8 cellular contexts compared by ENCODE assay signal in the genomic region with DNA sequence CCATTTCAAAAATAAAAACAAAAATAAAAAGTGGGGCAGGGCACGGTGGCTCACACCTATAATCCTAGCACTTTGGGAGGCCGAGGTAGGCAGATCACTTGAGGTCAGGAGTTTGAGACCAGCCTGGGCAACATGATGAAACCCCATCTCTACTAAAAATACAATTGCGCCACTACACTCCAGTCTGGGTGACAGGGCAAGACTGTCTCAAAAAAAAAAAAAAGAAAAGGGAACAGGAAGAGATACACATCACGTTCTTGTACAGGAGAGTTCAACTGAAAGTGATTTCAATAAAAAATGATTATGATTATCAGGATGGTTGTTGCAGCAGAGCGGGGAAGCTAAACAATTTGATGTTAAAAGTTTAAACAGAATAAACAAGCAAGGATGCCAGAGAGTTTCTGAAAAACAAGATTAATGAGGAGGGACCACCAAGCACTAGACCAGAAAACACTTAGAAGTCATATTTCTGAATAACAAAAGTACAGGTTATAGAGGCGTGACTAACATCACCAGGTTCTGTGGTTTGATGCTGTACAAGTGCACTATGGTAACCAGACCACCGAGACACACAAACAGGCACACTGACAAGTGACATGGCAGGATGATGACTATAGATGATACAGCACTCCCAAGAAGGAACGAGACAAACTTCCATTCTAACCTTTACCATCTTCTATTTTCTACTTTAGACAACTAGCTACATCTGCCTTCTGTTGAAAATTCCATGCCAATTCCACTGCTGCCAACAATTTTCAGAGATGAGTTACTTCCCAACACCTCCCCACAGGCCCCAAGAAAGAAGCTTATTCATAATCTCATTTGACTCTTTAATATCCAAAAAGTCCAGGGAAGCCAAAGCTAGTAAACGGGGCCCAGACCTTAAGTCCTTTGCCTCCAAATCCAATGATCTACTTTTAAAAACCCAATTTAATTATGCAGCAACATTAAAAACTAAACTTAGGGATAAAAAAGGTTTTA. TPM values are rescaled to one million over a fixed set of nuclear protein-coding genes. Genes with fewer than 3 reads are reported as not detected.
DNase-seq lines count a peak whose midpoint lies in the region; ATAC-seq and TF ChIP-seq lines count a peak whose summit lies in the region.

No MANE protein-coding gene starts in this region.

- peak; percentile 84 to 91 for DNase-seq in Kasumi-1 (lab: John Stamatoyannopoulos, UW)
- DNase-seq in activated naive CD8-positive, alpha-beta T cell treated with anti-CD3 and anti-CD28 coated beads, Interleukin-2, amount 10 ng/mL, durations not matched to agents 7 days and 5 days = no peak
- DNase-seq in psoas muscle = no peak
- no peak for DNase-seq in DMS79 (lab: John Stamatoyannopoulos, UW)
- no peak for DNase-seq in ascending aorta (ENCODE audit: low spot score in 2 of 2)

- peaks cover 18% of the 10 kb centered on the region for H3K4me1 ChIP-seq in psoas muscle
- H3K4me1 ChIP-seq in ascending aorta = no peaks in the 10 kb centered on the region

- H3K36me3 ChIP-seq in psoas muscle (ENCODE audit: insufficient read depth in 1 of 2, low read depth in 1 of 2) (peaks cover 13 to 89% of the 10 kb centered on the region in 2 donors), ascending aorta (peaks cover 87 to 89% of the 10 kb centered on the region in 2 donors)

- POLR2A ChIA-PET in activated naive CD8-positive, alpha-beta T cell treated with anti-CD3 and anti-CD28 coated beads, Interleukin-2, amount 10 ng/mL, durations not matched to agents 7 days and 5 days (lab: Charles Lee) = interaction anchor here (0.7 to 2.7 kb wide), 2 partner anchors 11 to 1684 kb away, joined by 3 to 15 read pairs; a partner anchor contains a TSS

- H3K27ac ChIP-seq in psoas muscle = peak overlapping the region; percentile 62
- H3K27ac ChIP-seq in ascending aorta = no peak overlapping the region

- H3K9me3 ChIP-seq in psoas muscle (no peaks in the 10 kb centered on the region), ascending aorta (no peaks in the 10 kb centered on the region)

- TF ChIP-seq CTCF in psoas muscle (IDR thresholded peaks at IDR 0.05) = no peak
- no peak for TF ChIP-seq CTCF in ascending aorta (IDR thresholded peaks at IDR 0.05)

- H3K4me3 ChIP-seq in psoas muscle (no peak overlapping the region), ascending aorta (no peak overlapping the region)

- no peaks in the 10 kb centered on the region for H3K27me3 Mint-ChIP-seq in activated naive CD8-positive, alpha-beta T cell treated with anti-CD3 and anti-CD28 coated beads, Interleukin-2, amount 10 ng/mL, durations not matched to agents 7 days and 5 days

- H3K9me3 Mint-ChIP-seq in activated naive CD8-positive, alpha-beta T cell treated with anti-CD3 and anti-CD28 coated beads, Interleukin-2, amount 10 ng/mL, durations not matched to agents 7 days and 5 days = no peaks in the 10 kb centered on the region

- ATAC-seq in GM18868 (IDR thresholded peaks at IDR 0.05; ENCODE audit: unreplicated experiment) (peak; percentile 91), psoas muscle (peak; percentile 63 to 82 (median 68)), GM21528 (IDR thresholded peaks at IDR 0.05; ENCODE audit: low FRiP score, unreplicated experiment) (no peak), HG03439 (IDR thresholded peaks at IDR 0.05; ENCODE audit: unreplicated experiment) (no peak)
- ATAC-seq in activated naive CD8-positive, alpha-beta T cell treated with anti-CD3 and anti-CD28 coated beads, Interleukin-2, amount 10 ng/mL, durations not matched to agents 7 days and 5 days (ENCODE audit: low read depth) = peak; percentile 90

- peaks cover 17% of the 10 kb centered on the region for H3K4me1 Mint-ChIP-seq in activated naive CD8-positive, alpha-beta T cell treated with anti-CD3 and anti-CD28 coated beads, Interleukin-2, amount 10 ng/mL, durations not matched to agents 7 days and 5 days

- H3K36me3 Mint-ChIP-seq in activated naive CD8-positive, alpha-beta T cell treated with anti-CD3 and anti-CD28 coated beads, Interleukin-2, amount 10 ng/mL, durations not matched to agents 7 days and 5 days = peaks cover 37% of the 10 kb centered on the region

- H3K4me3 Mint-ChIP-seq in activated naive CD8-positive, alpha-beta T cell treated with anti-CD3 and anti-CD28 coated beads, Interleukin-2, amount 10 ng/mL, durations not matched to agents 7 days and 5 days = peak overlapping the region; percentile 24

- WGBS in psoas muscle, 3 donors = 38 to 57% (median 41%) methylated on average over 9 of the region's 9 CpGs

- intact Hi-C loops in psoas muscle (cut with DNase I) (no loop called here), ascending aorta (cut with DNase I) (no loop called here)

- H3K27me3 ChIP-seq in psoas muscle (ENCODE audit: insufficient read depth in 3 of 3, low read length in 2 of 3) (no peaks in the 10 kb centered on the region), ascending aorta (no peaks in the 10 kb centered on the region)

- peak overlapping the region; percentile 52 for H3K27ac Mint-ChIP-seq in activated naive CD8-positive, alpha-beta T cell treated with anti-CD3 and anti-CD28 coated beads, Interleukin-2, amount 10 ng/mL, durations not matched to agents 7 days and 5 days

RNA-seq across cellular contexts. Expression of a gene that starts 11.8 kb away (rescaled TPM):
- 10 to 100 TPM; 60.0 to 62.3 TPM for total RNA-seq in activated naive CD8-positive, alpha-beta T cell treated with anti-CD3 and anti-CD28 coated beads, Interleukin-2, amount 10 ng/mL, durations not matched to agents 7 days and 5 days
- total RNA-seq in psoas muscle (10 to 100 TPM; 64.3 to 96.4 (median 84.7) TPM), ascending aorta (15.8 TPM)
- 10 to 100 TPM; 68.7 to 78.5 (median 69.3) TPM for polyA plus RNA-seq in psoas muscle

Comparison
In these comparisons a context has a peak if more than half of its experiments do, and no peak if none do; other contexts are left out.
1. ATAC-seq: peak in GM18868 (single experiment), activated naive CD8-positive, alpha-beta T cell treated with anti-CD3 and anti-CD28 coated beads, Interleukin-2, amount 10 ng/mL, durations not matched to agents 7 days and 5 days (single experiment) and psoas muscle (4 of 4); none in GM21528 (single experiment) and HG03439 (single experiment).
2. DNase-seq: peak in Kasumi-1 (2 of 2); none in activated naive CD8-positive, alpha-beta T cell treated with anti-CD3 and anti-CD28 coated beads, Interleukin-2, amount 10 ng/mL, durations not matched to agents 7 days and 5 days (single experiment), psoas muscle (0 of 2), DMS79 (single experiment) and ascending aorta (0 of 2).